In genomic region chr12:79624378-79624777, GRCh38 we compare ENCODE assay signal across 1 cellular context.
TF ChIP-seq lines count a peak whose summit lies in the region.

No MANE protein-coding gene starts in this region.

TF ChIP-seq in H1, 55 proteins besides CTCF, POLR2A, EP300 and RAD21 (continued from another document):
- TF ChIP-seq SIN3A (conservative IDR thresholded peaks at IDR 0.05 in 1 of 2, IDR thresholded peaks at IDR 0.05 in 1 of 2; ENCODE audit: low read depth in 1 of 2, low read length in 2 of 2), result no peak
- TF ChIP-seq ASH2L (IDR thresholded peaks at IDR 0.05; ENCODE audit: low read length), result no peak
- no peak for TF ChIP-seq TCF12 (IDR thresholded peaks at IDR 0.05; ENCODE audit: low read depth, low read length)
